ENCODE assay signal across 8 cellular contexts in the genomic region with DNA sequence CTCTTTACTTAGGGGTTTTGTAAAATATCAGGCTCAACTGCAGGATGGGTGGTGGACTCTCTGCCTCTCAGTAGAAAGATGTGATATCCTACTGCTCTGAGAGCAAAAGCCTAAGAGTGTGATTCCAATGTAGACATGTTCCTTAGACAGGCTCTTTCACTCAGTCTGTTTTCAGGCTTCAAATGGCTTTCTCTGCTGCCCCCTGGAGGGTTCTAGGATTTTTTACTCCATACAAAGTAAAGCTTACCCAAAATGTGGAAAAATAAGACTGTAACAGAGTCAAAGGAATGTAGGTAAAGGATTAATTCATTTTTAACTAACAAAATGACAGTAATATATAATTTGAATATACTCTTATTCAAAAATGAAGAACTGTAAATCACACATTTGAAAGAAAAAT. TPM values are rescaled to one million over a fixed set of nuclear protein-coding genes. Genes with fewer than 3 reads are reported as not detected.
DNase-seq lines count a peak whose midpoint lies in the region; ATAC-seq, FAIRE-seq and TF ChIP-seq lines count a peak whose summit lies in the region.

No MANE protein-coding gene starts in this region.

- BruUV-seq in Panc1 (replicated peaks; lab: Mats Ljungman, UMichigan) (no TSS peak), GM12878 (replicated peaks; lab: Mats Ljungman, UMichigan) (no TSS peak)

- peak; percentile 75 for FAIRE-seq in GM12878 (lab: Jason Lieb, UNC)

- peak overlapping the region; percentile 7; the same call in 1 of the 2 replicates for H2AFZ ChIP-seq in GM12878 (ENCODE audit: control insufficient read depth, low read depth, low read length)

- peak; percentile 79 for TF ChIP-seq RAD21 in GM12878 (IDR thresholded peaks at IDR 0.05; ENCODE audit: insufficient read depth, low read depth, low read length)

- no peak overlapping the region for H3K9ac ChIP-seq in GM12878 (ENCODE audit: control insufficient read depth, insufficient read depth, low read length)

- peak; percentile 67 for TF ChIP-seq CTCF in Panc1 (IDR thresholded peaks at IDR 0.05)
- TF ChIP-seq CTCF in GM12878 (IDR thresholded peaks at IDR 0.05 in 2 of 3, conservative IDR thresholded peaks at IDR 0.05 in 1 of 3; ENCODE audit: control insufficient read depth in 2 of 3, extremely low read depth in 1 of 3, insufficient read depth in 1 of 3, low read depth in 3 of 3, low read length in 3 of 3), result peak; percentile 56 to 73 (median 65)

- H3K4me1 ChIP-seq in CD8-positive, alpha-beta memory T cell (ENCODE audit: insufficient read depth, low read length), result no peaks in the 10 kb centered on the region
- H3K4me1 ChIP-seq in Panc1 (ENCODE audit: control insufficient read depth, insufficient read depth, low read length) (no peaks in the 10 kb centered on the region), GM12878 (ENCODE audit: control insufficient read depth, insufficient read depth, low read length) (no peaks in the 10 kb centered on the region)

- no peaks in the 10 kb centered on the region for H3K27me3 Mint-ChIP-seq in CD8-positive, alpha-beta memory T cell

- POLR2A ChIA-PET in CD8-positive, alpha-beta memory T cell (lab: Charles Lee), result no interaction called here
- POLR2A ChIA-PET in Panc1 (lab: Charles Lee) (no interaction called here), GM12878 (lab: Charles Lee) (interaction anchor here (0.5 kb wide), 1 partner anchor 14 kb away, joined by 4 read pairs; no protein-coding TSS in a partner anchor)

- peaks cover 0 to 3% (median 0%) of the 10 kb centered on the region in 3 donors for H3K4me1 Mint-ChIP-seq in CD8-positive, alpha-beta memory T cell

- H3K9me3 ChIP-seq in CD8-positive, alpha-beta memory T cell (ENCODE audit: low read length), result no peaks in the 10 kb centered on the region
- H3K9me3 ChIP-seq in Panc1 (ENCODE audit: control insufficient read depth, insufficient read depth, low read depth, low read length) (no peaks in the 10 kb centered on the region), GM12878 (replicated peaks; ENCODE audit: control insufficient read depth, insufficient read depth, low read length) (no peaks in the 10 kb centered on the region)

- no peak overlapping the region for H3K27ac ChIP-seq in CD8-positive, alpha-beta memory T cell (ENCODE audit: low read depth, low read length)
- H3K27ac ChIP-seq in Panc1 (ENCODE audit: low read length) (no peak overlapping the region), GM12878 (ENCODE audit: control insufficient read depth, insufficient read depth) (no peak overlapping the region)

- DNase-seq in CD8-positive, alpha-beta memory T cell, result peak in 4 of 5 donors; percentile 14 to 50 (median 22)
- DNase-seq in HK-2 (ENCODE audit: unreplicated experiment) (peak; percentile 14), Panc1 (ENCODE audit: low read depth, low spot score) (peak; percentile 18), GM12878 (ENCODE audit: low read depth, low spot score) (peak; percentile 3), hypothalamus (lab: John Stamatoyannopoulos, UW) (peak in 28 of 51 donors; percentile 0 to 66 (median 20)), smooth muscle cell of the brain vasculature (ENCODE audit: low read depth, low spot score) (peak; percentile 47)

- no peak for TF ChIP-seq POLR2A in GM12878 (IDR thresholded peaks at IDR 0.05; ENCODE audit: low read depth, low read length)

- CTCF ChIA-PET in CD8-positive, alpha-beta memory T cell (lab: Charles Lee), result interaction anchor here (0.6 to 1.5 kb wide), 9 partner anchors 12 to 504 kb away, joined by 3 to 7 read pairs (median 3); no protein-coding TSS in a partner anchor
- CTCF ChIA-PET in Panc1 (lab: Charles Lee) (interaction anchor here (0.6 kb wide), 2 partner anchors 127 to 277 kb away, joined by 3 to 5 read pairs; no protein-coding TSS in a partner anchor), GM12878 (lab: Yijun Ruan, JAX) (interaction anchor here (0.7 to 5.3 kb wide), 17 partner anchors 11 to 505 kb away, joined by 3 to 54 read pairs (median 5); no protein-coding TSS in a partner anchor)

- SMC1A ChIA-PET in GM12878 (lab: Charles Lee; ENCODE audit: uncharacterized antibody, unreplicated experiment), result interaction anchor here (0.7 to 2.7 kb wide), 9 partner anchors 19 to 507 kb away, joined by 3 to 19 read pairs (median 5); a partner anchor contains a TSS

- H3K4me2 ChIP-seq in GM12878 (ENCODE audit: control insufficient read depth, insufficient read depth), result no peak overlapping the region

- RAD21 ChIA-PET in GM12878 (lab: Charles Lee; ENCODE audit: unreplicated experiment), result interaction anchor here (1.0 to 2.5 kb wide), 7 partner anchors 21 to 503 kb away, joined by 3 to 20 read pairs (median 4); no protein-coding TSS in a partner anchor

- intact Hi-C loops in Panc1 (cut with micrococcal nuclease; ENCODE audit: unreplicated experiment), result loop anchor here (2.0 kb wide), 1 partner anchor 276 kb away; no protein-coding TSS in a partner anchor
- intact Hi-C loops in GM12878 (cut with micrococcal nuclease; ENCODE audit: unreplicated experiment), result loop anchor here (1.0 to 2.0 kb wide), 3 partner anchors 81 to 506 kb away; no protein-coding TSS in a partner anchor

- peak; percentile 85 for ATAC-seq in GM18868 (IDR thresholded peaks at IDR 0.05; ENCODE audit: unreplicated experiment)
- ATAC-seq in Panc1, result peak; percentile 83
- peak; percentile 92 for ATAC-seq in GM12878
- no peak for ATAC-seq in GM19467 (IDR thresholded peaks at IDR 0.05; ENCODE audit: unreplicated experiment)

- no peaks in the 10 kb centered on the region for H3K9me3 Mint-ChIP-seq in CD8-positive, alpha-beta memory T cell

- H3K36me3 ChIP-seq in CD8-positive, alpha-beta memory T cell (ENCODE audit: insufficient read depth, low read length), result no peaks in the 10 kb centered on the region
- H3K36me3 ChIP-seq in Panc1 (ENCODE audit: control insufficient read depth, insufficient read depth, low read length) (0 out of 2 replicates have a peak, but pooled peaks cover 2% of the 10 kb centered on the region), GM12878 (ENCODE audit: control insufficient read depth in 2 of 2, insufficient read depth in 2 of 2, low read length in 1 of 2) (no peaks in the 10 kb centered on the region; a peak in 1 of 4 replicates)

- no peaks in the 10 kb centered on the region for H4K20me1 ChIP-seq in GM12878 (ENCODE audit: control insufficient read depth, insufficient read depth)

- TF ChIP-seq EP300 in GM12878 (IDR thresholded peaks at IDR 0.05; ENCODE audit: borderline replicate concordance in 1 of 2, control insufficient read depth in 1 of 2, low read depth in 2 of 2, low read length in 2 of 2), result no peak

- peaks cover 0 to 8% (median 0%) of the 10 kb centered on the region in 3 donors for H3K36me3 Mint-ChIP-seq in CD8-positive, alpha-beta memory T cell

- peak overlapping the region in 3 of 8 donors; percentile 22 to 45 (median 23) for H3K27ac Mint-ChIP-seq in CD8-positive, alpha-beta memory T cell

- in situ Hi-C loops in Panc1 (cut with HindIII; ENCODE audit: low pct_unique_long_range_greater_than_20kb, low sequenced_read_pairs) (no loop called here), GM12878 (cut with MboI) (no loop called here)

- no peaks in the 10 kb centered on the region for H3K27me3 ChIP-seq in CD8-positive, alpha-beta memory T cell (ENCODE audit: insufficient read depth, low read length, poor library complexity, severe bottlenecking)
- H3K27me3 ChIP-seq in Panc1 (ENCODE audit: control insufficient read depth, insufficient read depth, low read length), result no peaks in the 10 kb centered on the region
- no peaks in the 10 kb centered on the region for H3K27me3 ChIP-seq in GM12878 (replicated peaks in 1 of 2; ENCODE audit: control insufficient read depth in 2 of 2, insufficient read depth in 2 of 2, low read length in 1 of 2)

- no peaks in the 10 kb centered on the region for H3K79me2 ChIP-seq in GM12878 (ENCODE audit: control insufficient read depth, insufficient read depth, low read length)

- H3K4me3 ChIP-seq in CD8-positive, alpha-beta memory T cell (ENCODE audit: low read length), result no peak overlapping the region
- H3K4me3 ChIP-seq in Panc1 (ENCODE audit: low read depth in 2 of 2, low read length in 2 of 2), result no peak overlapping the region
- H3K4me3 ChIP-seq in GM12878, result no peak overlapping the region

- no peak overlapping the region for H3K4me3 Mint-ChIP-seq in CD8-positive, alpha-beta memory T cell

RNA-seq across cellular contexts. Expression of a gene that starts 32.1 kb away (rescaled TPM):
- total RNA-seq in CD8-positive, alpha-beta memory T cell, result 10 to 100 TPM; 22.9 to 26.9 TPM
- polyA plus RNA-seq in CD8-positive, alpha-beta memory T cell, result 0.92 TPM
- total RNA-seq in Panc1 (2021; ENCODE audit: unreplicated experiment) (7.4 TPM), GM12878 (2014; rRNA removed) (18.3 and 27.2 TPM in 2 replicates), GM12878 (2014; rRNA removed; fragmentation: Illumina TruSeq; extraction: Trizol) (32.1 and 34.0 TPM in 2 replicates), GM12878 (2021) (16.6 and 20.7 TPM in 2 replicates)
- polyA plus RNA-seq in Panc1 (2012; ENCODE audit: insufficient read length), result 1.2 TPM
- total RNA-seq in GM12878 (2013; cell fraction: nucleolus; rRNA removed), result 128 and 131 TPM in 2 replicates
- 6.5 TPM for polyA plus RNA-seq in GM12878 (2011; ENCODE audit: low read depth)
- polyA plus RNA-seq in GM12878 (2011; rRNA removed) (28.8 and 51.4 TPM in 2 replicates), GM12878 (2014; fragmentation: Illumina TruSeq; extraction: Trizol) (23.2 and 36.5 TPM in 2 replicates), GM12878 (2014; fragmentation: Nextera tagmentation; extraction: Ambion mirVana) (1 to 10 TPM; 8.5 to 9.0 TPM), GM12878 (2014; rRNA removed) (16.8 and 20.5 TPM in 2 replicates), GM12878 (2016; fragmentation: Nextera tagmentation; extraction: Ambion mirVana) (10 to 100 TPM; 16.6 to 19.7 TPM)
- 8.2 and 8.5 TPM in 2 replicates for polyA plus RNA-seq in GM12878 (2011; cell fraction: cytosol; rRNA removed)
- 43.5 and 44.2 TPM in 2 replicates for polyA plus RNA-seq in GM12878 (2011; cell fraction: nucleus; rRNA removed)
- 9.9 and 11.4 TPM in 2 replicates for polyA plus RNA-seq in GM12878 (2012)
- polyA minus RNA-seq in GM12878 (2011; rRNA and poly(A)+ RNA removed), result 12.7 and 15.4 TPM in 2 replicates
- 7.4 and 11.1 TPM in 2 replicates for polyA minus RNA-seq in GM12878 (2011; cell fraction: cytosol; rRNA and poly(A)+ RNA removed)
- 19.9 and 29.4 TPM in 2 replicates for polyA minus RNA-seq in GM12878 (2011; cell fraction: nucleus; rRNA and poly(A)+ RNA removed)

RNA-seq across cellular contexts. Expression of a gene that starts 32.4 kb away (rescaled TPM):
- total RNA-seq in CD8-positive, alpha-beta memory T cell, result 10 to 100 TPM; 46.1 to 48.5 TPM
- 51.4 TPM for polyA plus RNA-seq in CD8-positive, alpha-beta memory T cell
- total RNA-seq in Panc1 (2021; ENCODE audit: unreplicated experiment) (21.7 TPM), GM12878 (2014; rRNA removed) (27.8 and 41.8 TPM in 2 replicates), GM12878 (2014; rRNA removed; fragmentation: Illumina TruSeq; extraction: Trizol) (85.5 and 88.1 TPM in 2 replicates), GM12878 (2021) (36.6 and 41.7 TPM in 2 replicates)
- polyA plus RNA-seq in Panc1 (2012; ENCODE audit: insufficient read length), result 21.5 TPM
- 60.3 and 66.4 TPM in 2 replicates for total RNA-seq in GM12878 (2013; cell fraction: nucleolus; rRNA removed)
- 24.3 TPM for polyA plus RNA-seq in GM12878 (2011; ENCODE audit: low read depth)
- polyA plus RNA-seq in GM12878 (2011; rRNA removed) (49.5 and 111 TPM in 2 replicates), GM12878 (2014; fragmentation: Illumina TruSeq; extraction: Trizol) (84.9 and 111 TPM in 2 replicates), GM12878 (2014; fragmentation: Nextera tagmentation; extraction: Ambion mirVana) (100 to 1,000 TPM in 1 of 2 experiments, 10 to 100 TPM in 1; 79.0 to 107 TPM), GM12878 (2014; rRNA removed) (32.2 and 44.4 TPM in 2 replicates), GM12878 (2016; fragmentation: Nextera tagmentation; extraction: Ambion mirVana) (10 to 100 TPM; 59.1 to 64.4 TPM)
- 6.0 and 8.0 TPM in 2 replicates for polyA plus RNA-seq in GM12878 (2011; cell fraction: cytosol; rRNA removed)
- 22.2 and 32.5 TPM in 2 replicates for polyA plus RNA-seq in GM12878 (2011; cell fraction: nucleus; rRNA removed)
- 41.9 and 47.0 TPM in 2 replicates for polyA plus RNA-seq in GM12878 (2012)
- 4.6 and 5.3 TPM in 2 replicates for polyA minus RNA-seq in GM12878 (2011; rRNA and poly(A)+ RNA removed)
- 5.2 and 10.4 TPM in 2 replicates for polyA minus RNA-seq in GM12878 (2011; cell fraction: cytosol; rRNA and poly(A)+ RNA removed)
- polyA minus RNA-seq in GM12878 (2011; cell fraction: nucleus; rRNA and poly(A)+ RNA removed), result 7.6 and 18.1 TPM in 2 replicates
